In genomic region chr19:5030822-5031221, GRCh38 we compare ENCODE assay signal across 1 cellular context.
TF ChIP-seq lines count a peak whose summit lies in the region.

No MANE protein-coding gene starts in this region.

TF ChIP-seq in SK-N-SH, 30 proteins besides CTCF, POLR2A, EP300 and RAD21 (continued from another document):
- TF ChIP-seq, protein P1, sequence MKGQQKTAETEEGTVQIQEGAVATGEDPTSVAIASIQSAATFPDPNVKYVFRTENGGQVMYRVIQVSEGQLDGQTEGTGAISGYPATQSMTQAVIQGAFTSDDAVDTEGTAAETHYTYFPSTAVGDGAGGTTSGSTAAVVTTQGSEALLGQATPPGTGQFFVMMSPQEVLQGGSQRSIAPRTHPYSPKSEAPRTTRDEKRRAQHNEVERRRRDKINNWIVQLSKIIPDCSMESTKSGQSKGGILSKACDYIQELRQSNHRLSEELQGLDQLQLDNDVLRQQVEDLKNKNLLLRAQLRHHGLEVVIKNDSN (IDR thresholded peaks at IDR 0.05; ENCODE audit: borderline replicate concordance, low read depth): no peak
